ENCODE assay signal across 33 cellular contexts in the genomic region with DNA sequence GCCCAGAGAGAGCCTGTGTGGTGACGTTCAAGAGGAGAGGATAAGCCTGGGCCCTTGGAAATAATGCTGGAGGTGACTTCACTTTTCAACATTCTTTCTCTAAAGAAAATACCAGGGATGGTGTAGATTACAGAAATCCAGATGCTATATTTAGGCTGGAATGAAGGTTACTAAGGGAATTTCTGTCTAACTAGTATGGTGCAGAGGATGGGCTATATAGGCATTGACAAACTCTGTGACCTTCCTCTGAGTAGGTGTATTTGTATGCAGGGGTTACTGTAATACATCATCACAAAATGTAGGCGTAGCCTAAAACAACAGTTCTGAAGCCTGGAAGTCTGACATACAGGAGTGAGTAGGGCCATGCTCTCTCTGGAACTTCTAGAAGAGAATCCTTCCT.
"Had no signal": no experiment of that assay in that cellular context is flagged by ENCODE, and none has a peak within 500 bp of the region (broad histone marks: within the 10 kb centered on the region; RNA-seq: fewer than 3 reads in every experiment).

No MANE protein-coding gene starts in this region.

- FAIRE-seq: kidney, small intestine had no signal

- H3K4me1 ChIP-seq: adrenal gland, esophagus squamous epithelium, gastrocnemius medialis, upper lobe of left lung had no signal

- H3K4me3 ChIP-seq: adrenal gland, esophagus squamous epithelium, gastrocnemius medialis, ovary, upper lobe of left lung had no signal

- H3K27ac ChIP-seq: adrenal gland, esophagus squamous epithelium, gastrocnemius medialis, neutrophil, ovary, upper lobe of left lung had no signal

- ATAC-seq: gastrocnemius medialis; left colon; sciatic nerve; stimulated activated memory B cell treated with anti-CD40 and anti-IgM and Interleukin-4, amounts not matched to agents 10 μg/mL and 1 μg/mL and 100 μg/mL, for 72 hours; stimulated activated naive CD8-positive, alpha-beta T cell treated with anti-CD3 and anti-CD28 coated beads, Interleukin-15, amount 100 ng/mL, for 72 hours; T-helper 17 cell had no signal

- DNase-seq: activated CD4-positive, alpha-beta memory T cell treated with anti-CD3 and anti-CD28 coated beads for 36 hours; activated CD4-positive, alpha-beta T cell treated with anti-CD3 and anti-CD28 coated beads, Interleukin-2, amount 10 ng/mL, durations not matched to agents 24 days and 14 days; activated CD4-positive, CD25-positive, alpha-beta regulatory T cell treated with anti-CD3 and anti-CD28 coated beads, Interleukin-2, amount 50 U/mL, for 72 hours; activated CD8-positive, alpha-beta memory T cell treated with anti-CD3 and anti-CD28 coated beads, Interleukin-2, amount 50 U/mL, for 4 hours; activated effector memory CD4-positive, alpha-beta T cell treated with anti-CD3 and anti-CD28 coated beads, Interleukin-2, amount 50 U/mL, for 16 hours; activated naive CD4-positive, alpha-beta T cell treated with anti-CD3 and anti-CD28 coated beads for 36 hours; activated naive CD8-positive, alpha-beta T cell treated with anti-CD3 and anti-CD28 coated beads for 36 hours; activated T-cell treated with anti-CD3 and anti-CD28 coated beads, Interleukin-2, amount 50 U/mL, for 1 hour; adrenal gland; aorta; central memory CD4-positive, alpha-beta T cell; esophagus squamous epithelium; gastrocnemius medialis; glutamatergic neuron; hippocampal formation; immature natural killer cell; kidney; left colon; naive B cell; nephron progenitor cell; ovary; small intestine; stimulated activated CD4-positive, alpha-beta T cell treated with anti-CD3 and anti-CD28 coated beads, Interleukin-1b, Interleukin-23, amount 100 ng/mL, for 48 hours; stimulated activated CD4-positive, alpha-beta T cell treated with anti-CD3 and anti-CD28 coated beads, Interleukin-4, amount 100 ng/mL, for 4 hours; stimulated activated CD8-positive, alpha-beta memory T cell treated with anti-CD3 and anti-CD28 coated beads, Interleukin-4, amount 100 ng/mL, for 48 hours; stimulated activated naive CD8-positive, alpha-beta T cell treated with anti-CD3 and anti-CD28 coated beads, Interleukin-15, amount 100 ng/mL, for 72 hours; substantia nigra; T-helper 17 cell; T1000; upper lobe of left lung had no signal

- H3K27me3 ChIP-seq: adrenal gland, esophagus squamous epithelium, gastrocnemius medialis, neutrophil, ovary, upper lobe of left lung had no signal

- H3K36me3 ChIP-seq: adrenal gland, esophagus squamous epithelium, gastrocnemius medialis, neutrophil, ovary, upper lobe of left lung had no signal

- H3K9me3 ChIP-seq: adrenal gland, esophagus squamous epithelium, gastrocnemius medialis, neutrophil, ovary, upper lobe of left lung had no signal
